32 cellular contexts compared by ENCODE assay signal in genomic region chr6:169200931-169201514, GRCh38. TPM values are rescaled to one million over a fixed set of nuclear protein-coding genes. Genes with fewer than 3 reads are reported as not detected.
"Had no signal": no experiment of that assay in that cellular context is flagged by ENCODE, and none has a peak within 500 bp of the region (broad histone marks: within the 10 kb centered on the region; RNA-seq: fewer than 3 reads in every experiment).

No MANE protein-coding gene starts in this region.

- H3K4me3 ChIP-seq: adrenal gland, body of pancreas, gastrocnemius medialis, heart left ventricle had no signal

- H3K9me3 ChIP-seq: adrenal gland, body of pancreas, gastrocnemius medialis had no signal

- H3K36me3 ChIP-seq: adrenal gland, gastrocnemius medialis, heart left ventricle, WERI-Rb-1 had no signal

- H3K4me1 ChIP-seq: adrenal gland, body of pancreas, foreskin keratinocyte, gastrocnemius medialis had no signal

- H3K27me3 ChIP-seq: adrenal gland, body of pancreas, foreskin keratinocyte, gastrocnemius medialis, heart left ventricle had no signal

- H3K27ac ChIP-seq: adrenal gland, body of pancreas, epithelial cell of prostate, foreskin keratinocyte, gastrocnemius medialis, heart left ventricle, WERI-Rb-1 had no signal

- DNase-seq: activated B cell treated with CpG ODN at 0.5 μM for 24 hours; activated CD4-positive, alpha-beta T cell treated with anti-CD3 and anti-CD28 coated beads for 48 hours; activated CD4-positive, alpha-beta T cell treated with anti-CD3 and anti-CD28 coated beads, Interleukin-2, amount 50 U/mL, for 1 hour; activated CD4-positive, alpha-beta T cell treated with anti-CD3 and anti-CD28 coated beads, Interleukin-2, amount 50 U/mL, for 48 hours; activated CD8-positive, alpha-beta memory T cell treated with anti-CD3 and anti-CD28 coated beads for 24 hours; activated CD8-positive, alpha-beta T cell treated with anti-CD3 and anti-CD28 coated beads for 36 hours; activated effector memory CD4-positive, alpha-beta T cell treated with anti-CD3 and anti-CD28 coated beads, Interleukin-2, amount 50 U/mL, for 16 hours; activated naive CD4-positive, alpha-beta T cell treated with anti-CD3 and anti-CD28 coated beads for 36 hours; activated naive CD8-positive, alpha-beta T cell treated with anti-CD3 and anti-CD28 coated beads for 36 hours; activated naive CD8-positive, alpha-beta T cell treated with anti-CD3 and anti-CD28 coated beads, Interleukin-2, amount 50 U/mL, for 24 hours; activated T-cell treated with anti-CD3 and anti-CD28 coated beads, Interleukin-2, amount 50 U/mL, for 4 hours; adrenal gland; amygdala; aorta; body of pancreas; caudate nucleus; cortex of kidney; dermis blood vessel endothelial cell; effector CD4-positive, alpha-beta T cell; foreskin keratinocyte; gastrocnemius medialis; glutamatergic neuron; heart left ventricle; T-helper 1 cell; T-helper 17 cell; T1000; WERI-Rb-1 had no signal

- ATAC-seq: activated CD4-positive, CD25-positive, alpha-beta regulatory T cell treated with anti-CD3 and anti-CD28 coated beads, Interleukin-2, amount 50 U/mL, for 24 hours; activated CD8-positive, alpha-beta T cell treated with anti-CD3 and anti-CD28 coated beads for 36 hours; activated naive CD8-positive, alpha-beta T cell treated with anti-CD3 and anti-CD28 coated beads, Interleukin-2, amount 50 U/mL, for 24 hours; activated T-cell treated with anti-CD3 and anti-CD28 coated beads, Interleukin-2, amount 50 U/mL, for 4 hours; body of pancreas; foreskin keratinocyte; gastrocnemius medialis; heart left ventricle; T-helper 17 cell had no signal

RNA-seq across cellular contexts. Expression of gene THBS2, which starts 52.6 kb away (rescaled TPM):
- total RNA-seq: activated B cell treated with CpG ODN at 0.5 μM for 24 hours; activated CD8-positive, alpha-beta T cell treated with anti-CD3 and anti-CD28 coated beads for 36 hours; activated naive CD4-positive, alpha-beta T cell treated with anti-CD3 and anti-CD28 coated beads for 36 hours; activated naive CD8-positive, alpha-beta T cell treated with anti-CD3 and anti-CD28 coated beads for 36 hours; activated T-helper 1 cell treated with anti-CD3 and anti-CD28 coated beads, Interleukin-12 subunit alpha, Interleukin-12 subunit beta, Interleukin-2, Interleukin-4 antibody, amounts not matched to agents 30 ng/mL and 10 ng/mL and 1 ng/mL, durations not matched to agents 14 hours and 24 hours and 36 hours; activated T-helper 2 cell treated with anti-CD3 and anti-CD28 coated beads, Interferon-gamma antibody, Interleukin-2, Interleukin-4, amounts not matched to agents 10 μg/mL and 5 μg/mL and 100 μg/mL, durations not matched to agents 14 hours and 24 hours and 36 hours; endothelial cell of umbilical vein; T-helper 17 cell had no signal
